ENCODE assay signal across 12 cellular contexts in genomic region chr5:168869615-168870227, GRCh38.
"Had no signal": no experiment of that assay in that cellular context is flagged by ENCODE, and none has a peak within 500 bp of the region (broad histone marks: within the 10 kb centered on the region; RNA-seq: fewer than 3 reads in every experiment).

No MANE protein-coding gene starts in this region.

- H2AFZ ChIP-seq: parathyroid adenoma had no signal

- H3K36me3 ChIP-seq: transverse colon had no signal

- H3K9ac ChIP-seq: parathyroid adenoma had no signal

- H3K4me3 Mint-ChIP-seq: nephron; stimulated activated effector memory CD8-positive, alpha-beta T cell treated with anti-CD3 and anti-CD28 coated beads, Interleukin-12 subunit alpha, Interleukin-12 subunit beta, amount 100 ng/mL, for 72 hours had no signal

- ATAC-seq: stimulated activated effector memory CD8-positive, alpha-beta T cell treated with anti-CD3 and anti-CD28 coated beads, Interleukin-12 subunit alpha, Interleukin-12 subunit beta, amount 100 ng/mL, for 72 hours had no signal

- H3K36me3 Mint-ChIP-seq: brain; stimulated activated effector memory CD8-positive, alpha-beta T cell treated with anti-CD3 and anti-CD28 coated beads, Interleukin-12 subunit alpha, Interleukin-12 subunit beta, amount 100 ng/mL, for 72 hours had no signal

- H3K4me1 Mint-ChIP-seq: stimulated activated effector memory CD8-positive, alpha-beta T cell treated with anti-CD3 and anti-CD28 coated beads, Interleukin-12 subunit alpha, Interleukin-12 subunit beta, amount 100 ng/mL, for 72 hours had no signal

- H3K4me3 ChIP-seq: transverse colon had no signal

- H3K9me3 Mint-ChIP-seq: brain; nephron; stimulated activated effector memory CD8-positive, alpha-beta T cell treated with anti-CD3 and anti-CD28 coated beads, Interleukin-12 subunit alpha, Interleukin-12 subunit beta, amount 100 ng/mL, for 72 hours had no signal

- H3K4me1 ChIP-seq: transverse colon had no signal

- H3K27ac ChIP-seq: parathyroid adenoma, transverse colon had no signal

- H3K79me2 ChIP-seq: parathyroid adenoma had no signal

- H3K9me3 ChIP-seq: transverse colon had no signal

- DNase-seq: activated CD4-positive, alpha-beta T cell treated with anti-CD3 and anti-CD28 coated beads, Interleukin-2, amount 50 U/mL, for 1 hour; activated naive CD4-positive, alpha-beta T cell treated with anti-CD3 and anti-CD28 coated beads, Interleukin-2, amount 50 U/mL, for 16 hours; activated T-cell treated with anti-CD3 and anti-CD28 coated beads, Interleukin-2, amount 50 U/mL, for 1 hour; amniotic stem cell; mesendoderm; small intestine; substantia nigra; transverse colon had no signal

- H3K27me3 ChIP-seq: transverse colon had no signal

- H3K27ac Mint-ChIP-seq: nephron; stimulated activated effector memory CD8-positive, alpha-beta T cell treated with anti-CD3 and anti-CD28 coated beads, Interleukin-12 subunit alpha, Interleukin-12 subunit beta, amount 100 ng/mL, for 72 hours had no signal
